ENCODE assay signal across 23 cellular contexts in the genomic region with DNA sequence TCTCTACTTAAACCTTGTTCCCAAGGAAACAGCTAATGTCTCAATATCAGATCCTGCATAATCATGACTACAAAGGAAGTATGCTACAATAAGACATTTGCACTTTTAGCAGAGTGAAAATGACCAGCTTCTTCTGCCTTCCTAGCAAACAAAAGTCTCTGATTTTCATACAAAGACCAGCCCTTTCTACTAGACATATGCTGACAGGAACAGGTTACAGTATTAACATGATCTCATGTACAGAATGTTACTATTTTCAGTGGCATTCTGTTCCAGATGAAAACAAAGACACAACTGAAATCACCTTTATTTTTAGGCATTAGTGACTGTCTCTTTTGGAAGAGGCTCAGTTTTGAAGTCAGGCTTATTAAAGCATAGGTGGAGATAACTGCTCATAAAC.
A peak's percentile ranks its signal among the peaks of the same experiment; 100 is the strongest.
DNase-seq lines count a peak whose midpoint lies in the region; ATAC-seq, FAIRE-seq and TF ChIP-seq lines count a peak whose summit lies in the region.
"Had no signal": no experiment of that assay in that cellular context is flagged by ENCODE, and none has a peak within 500 bp of the region (broad histone marks: within the 10 kb centered on the region; RNA-seq: fewer than 3 reads in every experiment).

No MANE protein-coding gene starts in this region.

- H3K23ac ChIP-seq in mesenchymal stem cell (ENCODE audit: low read length in 2 of 2) = no peak overlapping the region

- H2AFZ ChIP-seq in GM12878 (ENCODE audit: control insufficient read depth, low read depth, low read length) (no peak overlapping the region), mesenchymal stem cell (ENCODE audit: low read depth, low read length) (no peak overlapping the region), GM23338 (no peak overlapping the region)

- H3K4me1 ChIP-seq in GM12878 (ENCODE audit: control insufficient read depth, insufficient read depth, low read length) (no peaks in the 10 kb centered on the region; the same call in 1 of the 2 replicates), mesenchymal stem cell (ENCODE audit: control insufficient read depth, insufficient read depth, low read depth, low read length) (peaks cover 5% of the 10 kb centered on the region), GM23338 (ENCODE audit: insufficient read depth) (no peaks in the 10 kb centered on the region)

- no peaks in the 10 kb centered on the region for H4K20me1 ChIP-seq in GM12878 (ENCODE audit: control insufficient read depth, insufficient read depth)
- H4K20me1 ChIP-seq in GM23338 (replicated peaks; ENCODE audit: insufficient read depth) = no peaks in the 10 kb centered on the region; the same call in 1 of the 2 replicates

- no peaks in the 10 kb centered on the region for H3K36me3 ChIP-seq in GM12878 (ENCODE audit: control insufficient read depth in 2 of 2, insufficient read depth in 2 of 2, low read length in 1 of 2)
- peaks cover 0 to 8% of the 10 kb centered on the region in 2 experiments for H3K36me3 ChIP-seq in mesenchymal stem cell (ENCODE audit: control insufficient read depth in 1 of 2, insufficient read depth in 2 of 2, low read depth in 1 of 2, low read length in 2 of 2)
- H3K36me3 ChIP-seq in GM23338 (ENCODE audit: insufficient read depth) = no peaks in the 10 kb centered on the region
- H3K36me3 ChIP-seq: ovary had no signal

- TF ChIP-seq POLR2A in GM12878 (IDR thresholded peaks at IDR 0.05; ENCODE audit: low read depth, low read length) = no peak

- in situ Hi-C loops in GM13976 (cut with MboI; ENCODE audit: low sequenced_read_pairs, unreplicated experiment) = no loop called here
- in situ Hi-C loops in GM12878 (cut with MboI) = no loop called here

- no peak overlapping the region for H3K4me3 ChIP-seq in GM12878
- no peak overlapping the region for H3K4me3 ChIP-seq in mesenchymal stem cell (ENCODE audit: insufficient read depth in 1 of 2, low read depth in 1 of 2, low read length in 2 of 2)
- H3K4me3 ChIP-seq in GM23338 = no peak overlapping the region
- H3K4me3 ChIP-seq: body of pancreas, lung, ovary, testis had no signal

- POLR2A ChIA-PET in GM12878 (lab: Charles Lee) = no interaction called here

- H3K9me3 ChIP-seq in GM12878 (replicated peaks; ENCODE audit: control insufficient read depth, insufficient read depth, low read length) (no peaks in the 10 kb centered on the region), mesenchymal stem cell (ENCODE audit: control insufficient read depth, low read length) (no peaks in the 10 kb centered on the region)
- H3K9me3 ChIP-seq: body of pancreas, ovary, testis had no signal

- H3K18ac ChIP-seq in mesenchymal stem cell (ENCODE audit: low read depth in 1 of 2, low read length in 2 of 2) = no peak overlapping the region

- FAIRE-seq in GM12878 (lab: Jason Lieb, UNC) = peak; percentile 27

- H3K4me2 ChIP-seq in GM12878 (ENCODE audit: control insufficient read depth, insufficient read depth) = no peak overlapping the region
- no peak overlapping the region for H3K4me2 ChIP-seq in mesenchymal stem cell (ENCODE audit: low read length, poor library complexity, severe bottlenecking)
- no peak overlapping the region for H3K4me2 ChIP-seq in GM23338

- H3K9me2 ChIP-seq in GM23338 (ENCODE audit: insufficient read depth) = no peaks in the 10 kb centered on the region

- H3K27ac Mint-ChIP-seq in Calu3 (ENCODE audit: unreplicated experiment) = no peak overlapping the region
- no peak overlapping the region for H3K27ac Mint-ChIP-seq in GM23338
- H3K27ac Mint-ChIP-seq: activated CD4-positive, alpha-beta T cell treated with anti-CD3 and anti-CD28 coated beads, Interleukin-2, amount 10 ng/mL, durations not matched to agents 24 days and 14 days; CD8-positive, alpha-beta memory T cell; stimulated activated memory B cell treated with anti-CD40 and anti-IgM and Interleukin-4, amounts not matched to agents 10 μg/mL and 1 μg/mL and 100 μg/mL, for 72 hours had no signal

- H3K27me3 Mint-ChIP-seq in Calu3 (ENCODE audit: unreplicated experiment) = no peaks in the 10 kb centered on the region
- H3K27me3 Mint-ChIP-seq in GM23338 (ENCODE audit: insufficient read depth, low read depth, poor library complexity) = no peaks in the 10 kb centered on the region
- H3K27me3 Mint-ChIP-seq: activated CD4-positive, alpha-beta T cell treated with anti-CD3 and anti-CD28 coated beads, Interleukin-2, amount 10 ng/mL, durations not matched to agents 24 days and 14 days; CD8-positive, alpha-beta memory T cell; stimulated activated memory B cell treated with anti-CD40 and anti-IgM and Interleukin-4, amounts not matched to agents 10 μg/mL and 1 μg/mL and 100 μg/mL, for 72 hours had no signal

- SMC1A ChIA-PET in GM12878 (lab: Charles Lee; ENCODE audit: uncharacterized antibody, unreplicated experiment) = interaction anchor here (0.6 kb wide), 1 partner anchor 1115 kb away, joined by 3 read pairs; no protein-coding TSS in a partner anchor

- DNase-seq in AML-193 (lab: John Stamatoyannopoulos, UW) = peak; percentile 25 to 28
- peak; percentile 27 for DNase-seq in GM13976 (ENCODE audit: low spot score)
- no peak for DNase-seq in GM12878 (ENCODE audit: low read depth, low spot score)
- no peak for DNase-seq in mesenchymal stem cell
- DNase-seq in Calu3 = no peak
- DNase-seq in occipital lobe (lab: John Stamatoyannopoulos, UW) = no peak
- DNase-seq in stimulated activated CD4-positive, alpha-beta T cell treated with anti-CD3 and anti-CD28 coated beads, Interleukin-4, amount 100 ng/mL, for 4 hours = no peak
- DNase-seq in GM23338 (ENCODE audit: low spot score) = no peak
- DNase-seq: activated CD4-positive, alpha-beta T cell treated with anti-CD3 and anti-CD28 coated beads, Interleukin-2, amount 10 ng/mL, durations not matched to agents 24 days and 14 days; body of pancreas; CD8-positive, alpha-beta memory T cell; cortex of kidney; DMS53; hippocampal formation; NCI-H1436 treated with DMSO at 0.1 percent for 48 hours; NCI-H2171 treated with DMSO at 0.1 percent for 48 hours; ovary; SIG-M5; testis had no signal

- TF ChIP-seq EP300 in GM12878 (IDR thresholded peaks at IDR 0.05; ENCODE audit: borderline replicate concordance in 1 of 2, control insufficient read depth in 1 of 2, low read depth in 2 of 2, low read length in 2 of 2) = no peak

- ATAC-seq in GM12878 (peak; percentile 65), GM23338 (no peak)
- ATAC-seq: body of pancreas; sciatic nerve; stimulated activated memory B cell treated with anti-CD40 and anti-IgM and Interleukin-4, amounts not matched to agents 10 μg/mL and 1 μg/mL and 100 μg/mL, for 72 hours had no signal

- intact Hi-C loops in GM12878 (cut with micrococcal nuclease; ENCODE audit: unreplicated experiment) = no loop called here
- intact Hi-C loops in Calu3 (cut with micrococcal nuclease; ENCODE audit: unreplicated experiment) = no loop called here

- H3K27me3 ChIP-seq in GM12878 (replicated peaks in 1 of 2; ENCODE audit: control insufficient read depth in 2 of 2, insufficient read depth in 2 of 2, low read length in 1 of 2) (no peaks in the 10 kb centered on the region), mesenchymal stem cell (ENCODE audit: control insufficient read depth in 1 of 2, insufficient read depth in 1 of 2, low read length in 2 of 2) (no peaks in the 10 kb centered on the region), GM23338 (ENCODE audit: insufficient read depth) (no peaks in the 10 kb centered on the region)
- H3K27me3 ChIP-seq: body of pancreas, ovary, testis had no signal

- H3K9ac ChIP-seq in GM12878 (ENCODE audit: control insufficient read depth, insufficient read depth, low read length) = no peak overlapping the region
- peak overlapping the region; percentile 39 for H3K9ac ChIP-seq in mesenchymal stem cell (ENCODE audit: low read length)

- H3K4me3 Mint-ChIP-seq in Calu3 (ENCODE audit: low read depth, unreplicated experiment) (no peak overlapping the region), GM23338 (no peak overlapping the region)
- H3K4me3 Mint-ChIP-seq: activated CD4-positive, alpha-beta T cell treated with anti-CD3 and anti-CD28 coated beads, Interleukin-2, amount 10 ng/mL, durations not matched to agents 24 days and 14 days; CD8-positive, alpha-beta memory T cell; stimulated activated memory B cell treated with anti-CD40 and anti-IgM and Interleukin-4, amounts not matched to agents 10 μg/mL and 1 μg/mL and 100 μg/mL, for 72 hours had no signal

- BruUV-seq in GM12878 (replicated peaks; lab: Mats Ljungman, UMichigan) = no TSS peak
- no TSS peak for BruUV-seq in Calu3 (replicated peaks; lab: Mats Ljungman, UMichigan)

- CTCF ChIA-PET in GM12878 (lab: Yijun Ruan, JAX) (interaction anchor here (2.2 kb wide), 1 partner anchor 51 kb away, joined by 5 read pairs; no protein-coding TSS in a partner anchor), Calu3 (lab: Charles Lee) (no interaction called here)

- H2BK120ac ChIP-seq in mesenchymal stem cell (ENCODE audit: low read depth, low read length) = no peak overlapping the region

- peaks cover 5% of the 10 kb centered on the region for H3K4me1 Mint-ChIP-seq in Calu3 (ENCODE audit: low read depth, unreplicated experiment)
- peaks cover 2% of the 10 kb centered on the region; the same call in 2 of the 3 replicates for H3K4me1 Mint-ChIP-seq in GM23338

- no peaks in the 10 kb centered on the region for H3K79me2 ChIP-seq in GM12878 (ENCODE audit: control insufficient read depth, insufficient read depth, low read length)
- peaks cover 16% of the 10 kb centered on the region for H3K79me2 ChIP-seq in GM23338 (replicated peaks; ENCODE audit: insufficient read depth)

- TF ChIP-seq CTCF in GM13976 (IDR thresholded peaks at IDR 0.05; ENCODE audit: borderline replicate concordance, control extremely low read depth, extremely low read depth, insufficient read depth, missing control alignments) (no peak), GM12878 (IDR thresholded peaks at IDR 0.05 in 2 of 3, conservative IDR thresholded peaks at IDR 0.05 in 1 of 3; ENCODE audit: control insufficient read depth in 2 of 3, extremely low read depth in 1 of 3, insufficient read depth in 1 of 3, low read depth in 3 of 3, low read length in 3 of 3) (no peak), Calu3 (IDR thresholded peaks at IDR 0.05; ENCODE audit: unreplicated experiment) (no peak), GM23338 (conservative IDR thresholded peaks at IDR 0.05; ENCODE audit: low read depth in 2 of 2) (no peak)

- H3K79me1 ChIP-seq in mesenchymal stem cell (replicated peaks; ENCODE audit: low read length, poor library complexity, severe bottlenecking) = peaks cover 10% of the 10 kb centered on the region

- no peak for TF ChIP-seq RAD21 in GM12878 (IDR thresholded peaks at IDR 0.05; ENCODE audit: insufficient read depth, low read depth, low read length)

- H3K36me3 Mint-ChIP-seq in Calu3 (ENCODE audit: insufficient read depth, unreplicated experiment) = no peaks in the 10 kb centered on the region
- H3K36me3 Mint-ChIP-seq in GM23338 (ENCODE audit: low read depth) = no peaks in the 10 kb centered on the region

- no peak overlapping the region for H2BK5ac ChIP-seq in mesenchymal stem cell (ENCODE audit: low read depth, low read length, poor library complexity, severe bottlenecking)

- no peak overlapping the region for H3K4ac ChIP-seq in mesenchymal stem cell (ENCODE audit: low read depth in 1 of 2, low read length in 2 of 2)

- RAD21 ChIA-PET in GM12878 (lab: Charles Lee; ENCODE audit: unreplicated experiment) = no interaction called here

- no peak overlapping the region for H3K27ac ChIP-seq in GM12878 (ENCODE audit: control insufficient read depth, insufficient read depth)
- H3K27ac ChIP-seq in mesenchymal stem cell (ENCODE audit: low read length, poor library complexity, severe bottlenecking) = no peak overlapping the region
- H3K27ac ChIP-seq in GM23338 (ENCODE audit: low read depth) = no peak overlapping the region
- H3K27ac ChIP-seq: body of pancreas, epithelial cell of prostate, ovary, testis had no signal

- H3K14ac ChIP-seq in mesenchymal stem cell (ENCODE audit: low read length in 2 of 2) = no peak overlapping the region

- no peaks in the 10 kb centered on the region for H3K9me3 Mint-ChIP-seq in Calu3 (ENCODE audit: low read depth, unreplicated experiment)
- H3K9me3 Mint-ChIP-seq in GM23338 = no peaks in the 10 kb centered on the region
- H3K9me3 Mint-ChIP-seq: activated CD4-positive, alpha-beta T cell treated with anti-CD3 and anti-CD28 coated beads, Interleukin-2, amount 10 ng/mL, durations not matched to agents 24 days and 14 days; CD8-positive, alpha-beta memory T cell; stimulated activated memory B cell treated with anti-CD40 and anti-IgM and Interleukin-4, amounts not matched to agents 10 μg/mL and 1 μg/mL and 100 μg/mL, for 72 hours had no signal

- H3F3A ChIP-seq in GM23338 (replicated peaks; ENCODE audit: low read depth) = no peaks in the 10 kb centered on the region

- H2AK5ac ChIP-seq in mesenchymal stem cell (ENCODE audit: low read length, severe bottlenecking) = no peak overlapping the region

- H4K91ac ChIP-seq in mesenchymal stem cell (ENCODE audit: low read length) = no peak overlapping the region

- no peak overlapping the region for H4K8ac ChIP-seq in mesenchymal stem cell (ENCODE audit: low read length)

- no peak overlapping the region for H2BK12ac ChIP-seq in mesenchymal stem cell (ENCODE audit: low read length in 2 of 2)

- H2BK15ac ChIP-seq in mesenchymal stem cell (ENCODE audit: low read depth, poor library complexity, severe bottlenecking) = no peak overlapping the region

Comparison
In these comparisons a context has a peak if more than half of its experiments do, and no peak if none do; other contexts are left out.
1. DNase-seq: peak in AML-193 (2 of 2) and GM13976 (single experiment); none in GM12878 (single experiment), mesenchymal stem cell (single experiment), Calu3 (single experiment), occipital lobe (single experiment), stimulated activated CD4-positive, alpha-beta T cell treated with anti-CD3 and anti-CD28 coated beads, Interleukin-4, amount 100 ng/mL, for 4 hours (0 of 2) and GM23338 (single experiment).